Comparison of ENCODE assay signal across 10 cellular contexts in the genomic region with DNA sequence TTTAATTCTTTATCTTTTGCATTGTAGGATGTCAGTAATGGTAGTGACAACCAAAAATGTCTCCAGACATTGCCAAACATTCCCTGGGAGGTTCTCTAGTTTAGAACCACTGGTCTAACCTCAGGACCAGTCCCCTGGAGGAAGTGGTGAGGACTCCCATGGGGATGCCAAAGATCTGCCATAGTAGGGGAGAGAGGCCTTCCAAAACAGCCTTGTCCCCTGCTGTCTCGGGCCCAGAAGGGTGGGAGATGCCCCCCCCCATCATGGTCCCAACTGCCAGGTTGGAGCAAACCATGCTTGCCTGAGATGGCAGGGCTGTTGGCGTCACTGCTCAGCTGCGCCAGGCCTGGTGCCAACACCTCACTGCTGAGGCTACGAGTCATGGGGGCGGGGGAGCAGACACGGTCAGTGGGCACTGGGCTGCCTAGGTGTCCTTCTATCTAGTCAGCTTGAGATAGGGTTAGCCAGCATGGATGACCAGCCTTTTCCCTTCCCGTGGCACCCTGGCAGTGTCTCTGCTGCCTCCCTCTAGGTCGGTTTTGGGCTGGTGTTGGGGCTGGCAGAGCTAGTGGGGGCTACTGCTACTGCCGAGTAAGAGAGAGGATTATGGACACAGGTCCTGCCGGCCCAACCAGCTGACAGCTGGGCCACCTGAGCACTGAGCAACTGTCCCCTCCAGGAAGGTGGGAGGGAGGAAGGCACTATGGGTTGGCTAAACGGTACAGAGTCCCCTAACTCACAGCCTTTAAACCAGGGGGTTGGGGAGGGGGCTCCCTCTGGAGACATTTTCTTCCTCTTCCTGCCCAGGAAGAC. TPM values are rescaled to one million over a fixed set of nuclear protein-coding genes. Genes with fewer than 3 reads are reported as not detected.
A peak's percentile ranks its signal among the peaks of the same experiment; 100 is the strongest.
DNase-seq lines count a peak whose midpoint lies in the region; ATAC-seq and TF ChIP-seq lines count a peak whose summit lies in the region.
"Had no signal": no experiment of that assay in that cellular context is flagged by ENCODE, and none has a peak within 500 bp of the region (broad histone marks: within the 10 kb centered on the region; RNA-seq: fewer than 3 reads in every experiment).

No MANE protein-coding gene starts in this region.

- TF ChIP-seq CTCF in RWPE1 (conservative IDR thresholded peaks at IDR 0.05; ENCODE audit: low read depth) (no peak), right atrium auricular region (IDR thresholded peaks at IDR 0.05) (no peak)

- POLR2A ChIA-PET in activated CD4-positive, alpha-beta memory T cell treated with anti-CD3 and anti-CD28 coated beads for 36 hours (lab: Charles Lee) = no interaction called here
- POLR2A ChIA-PET in activated CD4-positive, alpha-beta memory T cell treated with anti-CD3 and anti-CD28 coated beads, Interleukin-2, amount 10 ng/mL, durations not matched to agents 7 days and 5 days (lab: Charles Lee) = interaction anchor here (0.7 kb wide), 1 partner anchor 10 kb away, joined by 3 read pairs; no protein-coding TSS in a partner anchor
- POLR2A ChIA-PET in RWPE1 (lab: Yijun Ruan, JAX; ENCODE audit: low non-redundant PET) = interaction anchor here (1.9 kb wide), 1 partner anchor 12 kb away, joined by 5 read pairs; no protein-coding TSS in a partner anchor

- H3K27ac ChIP-seq in RWPE1 = peak overlapping the region; percentile 25
- H3K27ac ChIP-seq in right atrium auricular region = peak overlapping the region; percentile 93 to 95

- H3K4me3 Mint-ChIP-seq in activated CD4-positive, alpha-beta memory T cell treated with anti-CD3 and anti-CD28 coated beads for 36 hours = no peak overlapping the region
- H3K4me3 Mint-ChIP-seq in activated CD4-positive, alpha-beta memory T cell treated with anti-CD3 and anti-CD28 coated beads, Interleukin-2, amount 10 ng/mL, durations not matched to agents 7 days and 5 days = no peak overlapping the region
- no peak overlapping the region for H3K4me3 Mint-ChIP-seq in stimulated activated effector memory CD8-positive, alpha-beta T cell treated with anti-CD3 and anti-CD28 coated beads, Interleukin-12 subunit alpha, Interleukin-12 subunit beta, amount 100 ng/mL, for 72 hours

- intact Hi-C loops in activated CD4-positive, alpha-beta memory T cell treated with anti-CD3 and anti-CD28 coated beads for 36 hours (cut with micrococcal nuclease) = loop anchor here (5.0 kb wide), 2 partner anchors 72 to 128 kb away; no protein-coding TSS in a partner anchor

- peaks cover 0 to 59% of the 10 kb centered on the region in 2 donors for H3K4me1 ChIP-seq in right atrium auricular region

- H3K36me3 Mint-ChIP-seq in activated CD4-positive, alpha-beta memory T cell treated with anti-CD3 and anti-CD28 coated beads for 36 hours = no peaks in the 10 kb centered on the region
- H3K36me3 Mint-ChIP-seq in activated CD4-positive, alpha-beta memory T cell treated with anti-CD3 and anti-CD28 coated beads, Interleukin-2, amount 10 ng/mL, durations not matched to agents 7 days and 5 days (ENCODE audit: low read depth) = peaks cover 3% of the 10 kb centered on the region
- H3K36me3 Mint-ChIP-seq in stimulated activated effector memory CD8-positive, alpha-beta T cell treated with anti-CD3 and anti-CD28 coated beads, Interleukin-12 subunit alpha, Interleukin-12 subunit beta, amount 100 ng/mL, for 72 hours = peaks cover 34% of the 10 kb centered on the region

- no peaks in the 10 kb centered on the region for H3K36me3 ChIP-seq in right atrium auricular region

- no peaks in the 10 kb centered on the region for H3K9me3 Mint-ChIP-seq in activated CD4-positive, alpha-beta memory T cell treated with anti-CD3 and anti-CD28 coated beads for 36 hours
- H3K9me3 Mint-ChIP-seq in activated CD4-positive, alpha-beta memory T cell treated with anti-CD3 and anti-CD28 coated beads, Interleukin-2, amount 10 ng/mL, durations not matched to agents 7 days and 5 days = no peaks in the 10 kb centered on the region
- no peaks in the 10 kb centered on the region for H3K9me3 Mint-ChIP-seq in stimulated activated effector memory CD8-positive, alpha-beta T cell treated with anti-CD3 and anti-CD28 coated beads, Interleukin-12 subunit alpha, Interleukin-12 subunit beta, amount 100 ng/mL, for 72 hours

- no peak overlapping the region for H3K4me3 ChIP-seq in right atrium auricular region

- no peaks in the 10 kb centered on the region for H3K9me3 ChIP-seq in right atrium auricular region

- H3K4me1 Mint-ChIP-seq in activated CD4-positive, alpha-beta memory T cell treated with anti-CD3 and anti-CD28 coated beads for 36 hours (ENCODE audit: low read depth) = peaks cover 27% of the 10 kb centered on the region
- H3K4me1 Mint-ChIP-seq in activated CD4-positive, alpha-beta memory T cell treated with anti-CD3 and anti-CD28 coated beads, Interleukin-2, amount 10 ng/mL, durations not matched to agents 7 days and 5 days = peaks cover 29% of the 10 kb centered on the region
- peaks cover 55% of the 10 kb centered on the region for H3K4me1 Mint-ChIP-seq in stimulated activated effector memory CD8-positive, alpha-beta T cell treated with anti-CD3 and anti-CD28 coated beads, Interleukin-12 subunit alpha, Interleukin-12 subunit beta, amount 100 ng/mL, for 72 hours

- DNase-seq in activated CD4-positive, alpha-beta memory T cell treated with anti-CD3 and anti-CD28 coated beads for 36 hours = peak; percentile 7
- DNase-seq in activated CD4-positive, alpha-beta memory T cell treated with anti-CD3 and anti-CD28 coated beads, Interleukin-2, amount 10 ng/mL, durations not matched to agents 7 days and 5 days = no peak
- DNase-seq in RWPE1 (ENCODE audit: low spot score) (no peak), right atrium auricular region (ENCODE audit: low spot score) (peak; percentile 59)
- no peak for DNase-seq in stimulated activated effector memory CD8-positive, alpha-beta T cell treated with anti-CD3 and anti-CD28 coated beads, Interleukin-12 subunit alpha, Interleukin-12 subunit beta, amount 100 ng/mL, for 72 hours (ENCODE audit: low spot score in 2 of 2)
- DNase-seq in activated CD4-positive, alpha-beta T cell treated with anti-CD3 and anti-CD28 coated beads for 4 hours = no peak
- DNase-seq: activated gamma-delta T cell treated with Interleukin-2 at 50 U/mL for 16 hours had no signal

- H3K27ac Mint-ChIP-seq in activated CD4-positive, alpha-beta memory T cell treated with anti-CD3 and anti-CD28 coated beads for 36 hours = no peak overlapping the region
- H3K27ac Mint-ChIP-seq in activated CD4-positive, alpha-beta memory T cell treated with anti-CD3 and anti-CD28 coated beads, Interleukin-2, amount 10 ng/mL, durations not matched to agents 7 days and 5 days = no peak overlapping the region
- peak overlapping the region; percentile 96 for H3K27ac Mint-ChIP-seq in stimulated activated effector memory CD8-positive, alpha-beta T cell treated with anti-CD3 and anti-CD28 coated beads, Interleukin-12 subunit alpha, Interleukin-12 subunit beta, amount 100 ng/mL, for 72 hours

- CTCF ChIA-PET in activated CD4-positive, alpha-beta memory T cell treated with anti-CD3 and anti-CD28 coated beads for 36 hours (lab: Charles Lee) = interaction anchor here (1.0 kb wide), 2 partner anchors 8 to 127 kb away, joined by 3 read pairs; partner anchors contain the start of gene CXXC5
- CTCF ChIA-PET in activated CD4-positive, alpha-beta memory T cell treated with anti-CD3 and anti-CD28 coated beads, Interleukin-2, amount 10 ng/mL, durations not matched to agents 7 days and 5 days (lab: Charles Lee) = interaction anchor here (0.6 kb wide), 1 partner anchor 12 kb away, joined by 3 read pairs; no protein-coding TSS in a partner anchor
- CTCF ChIA-PET in RWPE1 (lab: Yijun Ruan, JAX) = interaction anchor here (0.7 to 3.2 kb wide), 2 partner anchors 38 to 126 kb away, joined by 4 to 19 read pairs; no protein-coding TSS in a partner anchor

- H3K27me3 ChIP-seq in right atrium auricular region = no peaks in the 10 kb centered on the region

- H3K27me3 Mint-ChIP-seq in activated CD4-positive, alpha-beta memory T cell treated with anti-CD3 and anti-CD28 coated beads for 36 hours = no peaks in the 10 kb centered on the region
- peaks cover 2% of the 10 kb centered on the region for H3K27me3 Mint-ChIP-seq in activated CD4-positive, alpha-beta memory T cell treated with anti-CD3 and anti-CD28 coated beads, Interleukin-2, amount 10 ng/mL, durations not matched to agents 7 days and 5 days

- ATAC-seq in stimulated activated effector memory CD8-positive, alpha-beta T cell treated with anti-CD3 and anti-CD28 coated beads, Interleukin-12 subunit alpha, Interleukin-12 subunit beta, amount 100 ng/mL, for 72 hours = no peak
- ATAC-seq in GM18907 (IDR thresholded peaks at IDR 0.05; ENCODE audit: unreplicated experiment) (no peak), HG03565 (IDR thresholded peaks at IDR 0.05; ENCODE audit: unreplicated experiment) (no peak)
- ATAC-seq: esophagus mucosa had no signal

RNA-seq across cellular contexts. Expression of gene CXXC5, which starts 8.3 kb away (rescaled TPM):
- 1 to 10 TPM in 1 of 2 experiments, under 1 TPM in 1; 0.82 to 1.0 TPM for total RNA-seq in activated CD4-positive, alpha-beta memory T cell treated with anti-CD3 and anti-CD28 coated beads for 36 hours
- total RNA-seq in activated CD4-positive, alpha-beta memory T cell treated with anti-CD3 and anti-CD28 coated beads, Interleukin-2, amount 10 ng/mL, durations not matched to agents 7 days and 5 days = 1 to 10 TPM; 1.4 to 1.7 TPM
- 10 to 100 TPM; 57.9 to 59.5 TPM for total RNA-seq in right atrium auricular region

Comparison
In these comparisons a context has a peak if more than half of its experiments do, and no peak if none do; other contexts are left out.
1. DNase-seq: peak in activated CD4-positive, alpha-beta memory T cell treated with anti-CD3 and anti-CD28 coated beads for 36 hours (single experiment) and right atrium auricular region (single experiment); none in activated CD4-positive, alpha-beta memory T cell treated with anti-CD3 and anti-CD28 coated beads, Interleukin-2, amount 10 ng/mL, durations not matched to agents 7 days and 5 days (single experiment), RWPE1 (single experiment), stimulated activated effector memory CD8-positive, alpha-beta T cell treated with anti-CD3 and anti-CD28 coated beads, Interleukin-12 subunit alpha, Interleukin-12 subunit beta, amount 100 ng/mL, for 72 hours (0 of 2) and activated CD4-positive, alpha-beta T cell treated with anti-CD3 and anti-CD28 coated beads for 4 hours (0 of 2).
2. RNA of gene CXXC5, which starts 8.3 kb away (total RNA-seq): 57.9 to 59.5 TPM in right atrium auricular region; 1.4 to 1.7 TPM in activated CD4-positive, alpha-beta memory T cell treated with anti-CD3 and anti-CD28 coated beads, Interleukin-2, amount 10 ng/mL, durations not matched to agents 7 days and 5 days and 0.82 to 1.0 TPM in activated CD4-positive, alpha-beta memory T cell treated with anti-CD3 and anti-CD28 coated beads for 36 hours; every median in the first group is over 10 times any median in the second.